ENCODE assay signal across 1 cellular context in the genomic region with DNA sequence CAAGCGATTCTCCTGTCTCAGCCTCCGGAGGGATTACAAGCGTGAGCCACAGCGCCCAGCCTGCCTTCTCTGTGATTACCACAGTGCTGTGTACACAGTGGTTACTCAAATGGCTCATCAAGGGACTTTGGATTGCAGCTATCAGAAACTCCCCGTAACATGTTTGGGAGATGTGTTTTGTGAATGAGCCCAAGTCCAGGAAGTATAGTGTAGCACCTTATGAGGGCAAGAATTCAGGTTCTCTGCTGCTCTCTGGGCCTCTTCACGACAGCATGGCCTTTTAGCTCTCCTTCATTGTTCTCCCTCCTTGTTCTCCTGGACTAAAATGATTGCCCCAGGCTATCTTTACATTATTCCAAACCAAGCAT.
TF ChIP-seq lines count a peak whose summit lies in the region.

No MANE protein-coding gene starts in this region.

TF ChIP-seq in HepG2, 621 proteins besides CTCF, POLR2A, EP300 and RAD21 (continued from another document and continues in another):
- TF ChIP-seq, protein P1, sequence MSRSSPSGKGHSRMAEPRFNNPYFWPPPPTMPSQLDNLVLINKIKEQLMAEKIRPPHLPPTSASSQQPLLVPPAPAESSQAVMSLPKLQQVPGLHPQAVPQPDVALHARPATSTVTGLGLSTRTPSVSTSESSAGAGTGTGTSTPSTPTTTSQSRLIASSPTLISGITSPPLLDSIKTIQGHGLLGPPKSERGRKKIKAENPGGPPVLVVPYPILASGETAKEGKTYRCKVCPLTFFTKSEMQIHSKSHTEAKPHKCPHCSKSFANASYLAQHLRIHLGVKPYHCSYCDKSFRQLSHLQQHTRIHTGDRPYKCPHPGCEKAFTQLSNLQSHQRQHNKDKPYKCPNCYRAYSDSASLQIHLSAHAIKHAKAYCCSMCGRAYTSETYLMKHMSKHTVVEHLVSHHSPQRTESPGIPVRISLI (CRISPR knock-in tag; IDR thresholded peaks at IDR 0.05; ENCODE audit: borderline replicate concordance), result 0 out of 2 replicates have a peak, but pooled peaks have one; percentile 43
- TF ChIP-seq FOXP1 (IDR thresholded peaks at IDR 0.05) (peak; percentile 51; the same call in 1 of the 2 replicates), FOXP1 (CRISPR knock-in tag; IDR thresholded peaks at IDR 0.05) (peak; percentile 84), BRCA1 (CRISPR knock-in tag; IDR thresholded peaks at IDR 0.05) (peak; percentile 81; the same call in 1 of the 2 replicates), NONO (IDR thresholded peaks at IDR 0.05) (no peak), NONO (CRISPR knock-in tag; conservative IDR thresholded peaks at IDR 0.05) (peak; percentile 89), JARID2 (CRISPR knock-in tag; IDR thresholded peaks at IDR 0.05; ENCODE audit: insufficient replicate concordance) (no peak), ESRRA (CRISPR knock-in tag; IDR thresholded peaks at IDR 0.05; ENCODE audit: low read depth) (no peak), PLRG1 (conservative IDR thresholded peaks at IDR 0.05) (no peak), HHEX (CRISPR knock-in tag; IDR thresholded peaks at IDR 0.05) (peak; percentile 79), ZSCAN29 (CRISPR knock-in tag; conservative IDR thresholded peaks at IDR 0.05) (peak; percentile 77), HOXD1 (CRISPR knock-in tag; IDR thresholded peaks at IDR 0.05) (peak; percentile 73; the same call in 1 of the 2 replicates), ZSCAN9 (CRISPR knock-in tag; IDR thresholded peaks at IDR 0.05; ENCODE audit: borderline replicate concordance) (peak; percentile 62; the same call in 1 of the 2 replicates), MLLT10 (CRISPR knock-in tag; IDR thresholded peaks at IDR 0.05) (no peak), CBFB (CRISPR knock-in tag; IDR thresholded peaks at IDR 0.05) (peak; percentile 60; the same call in 1 of the 2 replicates), ZNF256 (CRISPR knock-in tag; conservative IDR thresholded peaks at IDR 0.05) (no peak), DR1 (CRISPR knock-in tag; IDR thresholded peaks at IDR 0.05) (no peak), KLF12 (CRISPR knock-in tag; IDR thresholded peaks at IDR 0.05; ENCODE audit: borderline replicate concordance) (0 out of 2 replicates have a peak, but pooled peaks have one; percentile 59), HNRNPL (IDR thresholded peaks at IDR 0.05; ENCODE audit: low read depth, low read length) (no peak), ZNF547 (CRISPR knock-in tag; IDR thresholded peaks at IDR 0.05) (0 out of 2 replicates have a peak, but pooled peaks have one; percentile 45), MED13 (CRISPR knock-in tag; IDR thresholded peaks at IDR 0.05) (peak; percentile 49; the same call in 1 of the 2 replicates), ZNF780A (CRISPR knock-in tag; IDR thresholded peaks at IDR 0.05) (no peak), ATF7-NPFF (CRISPR knock-in tag; IDR thresholded peaks at IDR 0.05; ENCODE audit: low read depth) (no peak), TEAD3 (CRISPR knock-in tag; optimal IDR thresholded peaks at IDR 0.05; ENCODE audit: borderline replicate concordance) (peak; percentile 86), ZNF563 (CRISPR knock-in tag; IDR thresholded peaks at IDR 0.05) (no peak), PHF5A (CRISPR knock-in tag; IDR thresholded peaks at IDR 0.05; ENCODE audit: low read depth, unreplicated experiment) (peak; percentile 74), RFXANK (CRISPR knock-in tag; IDR thresholded peaks at IDR 0.05) (no peak), NAIF1 (CRISPR knock-in tag; IDR thresholded peaks at IDR 0.05; ENCODE audit: borderline replicate concordance) (peak; percentile 94), GATA4 (IDR thresholded peaks at IDR 0.05; ENCODE audit: borderline replicate concordance, low read depth) (no peak), HNF4A (CRISPR knock-in tag; IDR thresholded peaks at IDR 0.05) (peak; percentile 98), ZNF33A (CRISPR knock-in tag; IDR thresholded peaks at IDR 0.05; ENCODE audit: borderline replicate concordance) (no peak), ZNF354B (CRISPR knock-in tag; IDR thresholded peaks at IDR 0.05) (no peak), SP140L (CRISPR knock-in tag; IDR thresholded peaks at IDR 0.05; ENCODE audit: borderline replicate concordance) (no peak), ZKSCAN8 (CRISPR knock-in tag; IDR thresholded peaks at IDR 0.05; ENCODE audit: borderline replicate concordance) (peak; percentile 81; the same call in 1 of the 2 replicates)
- TF ChIP-seq, protein P2, sequence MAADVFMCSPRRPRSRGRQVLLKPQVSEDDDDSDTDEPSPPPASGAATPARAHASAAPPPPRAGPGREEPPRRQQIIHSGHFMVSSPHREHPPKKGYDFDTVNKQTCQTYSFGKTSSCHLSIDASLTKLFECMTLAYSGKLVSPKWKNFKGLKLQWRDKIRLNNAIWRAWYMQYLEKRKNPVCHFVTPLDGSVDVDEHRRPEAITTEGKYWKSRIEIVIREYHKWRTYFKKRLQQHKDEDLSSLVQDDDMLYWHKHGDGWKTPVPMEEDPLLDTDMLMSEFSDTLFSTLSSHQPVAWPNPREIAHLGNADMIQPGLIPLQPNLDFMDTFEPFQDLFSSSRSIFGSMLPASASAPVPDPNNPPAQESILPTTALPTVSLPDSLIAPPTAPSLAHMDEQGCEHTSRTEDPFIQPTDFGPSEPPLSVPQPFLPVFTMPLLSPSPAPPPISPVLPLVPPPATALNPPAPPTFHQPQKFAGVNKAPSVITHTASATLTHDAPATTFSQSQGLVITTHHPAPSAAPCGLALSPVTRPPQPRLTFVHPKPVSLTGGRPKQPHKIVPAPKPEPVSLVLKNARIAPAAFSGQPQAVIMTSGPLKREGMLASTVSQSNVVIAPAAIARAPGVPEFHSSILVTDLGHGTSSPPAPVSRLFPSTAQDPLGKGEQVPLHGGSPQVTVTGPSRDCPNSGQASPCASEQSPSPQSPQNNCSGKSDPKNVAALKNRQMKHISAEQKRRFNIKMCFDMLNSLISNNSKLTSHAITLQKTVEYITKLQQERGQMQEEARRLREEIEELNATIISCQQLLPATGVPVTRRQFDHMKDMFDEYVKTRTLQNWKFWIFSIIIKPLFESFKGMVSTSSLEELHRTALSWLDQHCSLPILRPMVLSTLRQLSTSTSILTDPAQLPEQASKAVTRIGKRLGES (CRISPR knock-in tag; IDR thresholded peaks at IDR 0.05; ENCODE audit: borderline replicate concordance), result no peak
- TF ChIP-seq, protein P3, sequence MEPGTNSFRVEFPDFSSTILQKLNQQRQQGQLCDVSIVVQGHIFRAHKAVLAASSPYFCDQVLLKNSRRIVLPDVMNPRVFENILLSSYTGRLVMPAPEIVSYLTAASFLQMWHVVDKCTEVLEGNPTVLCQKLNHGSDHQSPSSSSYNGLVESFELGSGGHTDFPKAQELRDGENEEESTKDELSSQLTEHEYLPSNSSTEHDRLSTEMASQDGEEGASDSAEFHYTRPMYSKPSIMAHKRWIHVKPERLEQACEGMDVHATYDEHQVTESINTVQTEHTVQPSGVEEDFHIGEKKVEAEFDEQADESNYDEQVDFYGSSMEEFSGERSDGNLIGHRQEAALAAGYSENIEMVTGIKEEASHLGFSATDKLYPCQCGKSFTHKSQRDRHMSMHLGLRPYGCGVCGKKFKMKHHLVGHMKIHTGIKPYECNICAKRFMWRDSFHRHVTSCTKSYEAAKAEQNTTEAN (CRISPR knock-in tag; conservative IDR thresholded peaks at IDR 0.05), result peak; percentile 80; the same call in 1 of the 2 replicates
- TF ChIP-seq, protein P4, sequence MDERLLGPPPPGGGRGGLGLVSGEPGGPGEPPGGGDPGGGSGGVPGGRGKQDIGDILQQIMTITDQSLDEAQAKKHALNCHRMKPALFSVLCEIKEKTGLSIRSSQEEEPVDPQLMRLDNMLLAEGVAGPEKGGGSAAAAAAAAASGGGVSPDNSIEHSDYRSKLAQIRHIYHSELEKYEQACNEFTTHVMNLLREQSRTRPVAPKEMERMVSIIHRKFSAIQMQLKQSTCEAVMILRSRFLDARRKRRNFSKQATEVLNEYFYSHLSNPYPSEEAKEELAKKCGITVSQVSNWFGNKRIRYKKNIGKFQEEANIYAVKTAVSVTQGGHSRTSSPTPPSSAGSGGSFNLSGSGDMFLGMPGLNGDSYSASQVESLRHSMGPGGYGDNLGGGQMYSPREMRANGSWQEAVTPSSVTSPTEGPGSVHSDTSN (CRISPR knock-in tag; IDR thresholded peaks at IDR 0.05), result no peak
- TF ChIP-seq, protein P5, sequence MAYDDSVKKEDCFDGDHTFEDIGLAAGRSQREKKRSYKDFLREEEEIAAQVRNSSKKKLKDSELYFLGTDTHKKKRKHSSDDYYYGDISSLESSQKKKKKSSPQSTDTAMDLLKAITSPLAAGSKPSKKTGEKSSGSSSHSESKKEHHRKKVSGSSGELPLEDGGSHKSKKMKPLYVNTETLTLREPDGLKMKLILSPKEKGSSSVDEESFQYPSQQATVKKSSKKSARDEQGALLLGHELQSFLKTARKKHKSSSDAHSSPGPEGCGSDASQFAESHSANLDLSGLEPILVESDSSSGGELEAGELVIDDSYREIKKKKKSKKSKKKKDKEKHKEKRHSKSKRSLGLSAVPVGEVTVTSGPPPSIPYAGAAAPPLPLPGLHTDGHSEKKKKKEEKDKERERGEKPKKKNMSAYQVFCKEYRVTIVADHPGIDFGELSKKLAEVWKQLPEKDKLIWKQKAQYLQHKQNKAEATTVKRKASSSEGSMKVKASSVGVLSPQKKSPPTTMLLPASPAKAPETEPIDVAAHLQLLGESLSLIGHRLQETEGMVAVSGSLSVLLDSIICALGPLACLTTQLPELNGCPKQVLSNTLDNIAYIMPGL (CRISPR knock-in tag; IDR thresholded peaks at IDR 0.05; ENCODE audit: borderline replicate concordance in 1 of 2, low read depth in 1 of 2), result 0 out of 4 replicates have a peak, but pooled peaks of 1 of the 2 experiments have one; percentile 43
- TF ChIP-seq, protein P6, sequence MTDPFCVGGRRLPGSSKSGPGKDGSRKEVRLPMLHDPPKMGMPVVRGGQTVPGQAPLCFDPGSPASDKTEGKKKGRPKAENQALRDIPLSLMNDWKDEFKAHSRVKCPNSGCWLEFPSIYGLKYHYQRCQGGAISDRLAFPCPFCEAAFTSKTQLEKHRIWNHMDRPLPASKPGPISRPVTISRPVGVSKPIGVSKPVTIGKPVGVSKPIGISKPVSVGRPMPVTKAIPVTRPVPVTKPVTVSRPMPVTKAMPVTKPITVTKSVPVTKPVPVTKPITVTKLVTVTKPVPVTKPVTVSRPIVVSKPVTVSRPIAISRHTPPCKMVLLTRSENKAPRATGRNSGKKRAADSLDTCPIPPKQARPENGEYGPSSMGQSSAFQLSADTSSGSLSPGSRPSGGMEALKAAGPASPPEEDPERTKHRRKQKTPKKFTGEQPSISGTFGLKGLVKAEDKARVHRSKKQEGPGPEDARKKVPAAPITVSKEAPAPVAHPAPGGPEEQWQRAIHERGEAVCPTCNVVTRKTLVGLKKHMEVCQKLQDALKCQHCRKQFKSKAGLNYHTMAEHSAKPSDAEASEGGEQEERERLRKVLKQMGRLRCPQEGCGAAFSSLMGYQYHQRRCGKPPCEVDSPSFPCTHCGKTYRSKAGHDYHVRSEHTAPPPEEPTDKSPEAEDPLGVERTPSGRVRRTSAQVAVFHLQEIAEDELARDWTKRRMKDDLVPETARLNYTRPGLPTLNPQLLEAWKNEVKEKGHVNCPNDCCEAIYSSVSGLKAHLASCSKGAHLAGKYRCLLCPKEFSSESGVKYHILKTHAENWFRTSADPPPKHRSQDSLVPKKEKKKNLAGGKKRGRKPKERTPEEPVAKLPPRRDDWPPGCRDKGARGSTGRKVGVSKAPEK (CRISPR knock-in tag; IDR thresholded peaks at IDR 0.05; ENCODE audit: borderline replicate concordance), result no peak
- TF ChIP-seq, protein P7, sequence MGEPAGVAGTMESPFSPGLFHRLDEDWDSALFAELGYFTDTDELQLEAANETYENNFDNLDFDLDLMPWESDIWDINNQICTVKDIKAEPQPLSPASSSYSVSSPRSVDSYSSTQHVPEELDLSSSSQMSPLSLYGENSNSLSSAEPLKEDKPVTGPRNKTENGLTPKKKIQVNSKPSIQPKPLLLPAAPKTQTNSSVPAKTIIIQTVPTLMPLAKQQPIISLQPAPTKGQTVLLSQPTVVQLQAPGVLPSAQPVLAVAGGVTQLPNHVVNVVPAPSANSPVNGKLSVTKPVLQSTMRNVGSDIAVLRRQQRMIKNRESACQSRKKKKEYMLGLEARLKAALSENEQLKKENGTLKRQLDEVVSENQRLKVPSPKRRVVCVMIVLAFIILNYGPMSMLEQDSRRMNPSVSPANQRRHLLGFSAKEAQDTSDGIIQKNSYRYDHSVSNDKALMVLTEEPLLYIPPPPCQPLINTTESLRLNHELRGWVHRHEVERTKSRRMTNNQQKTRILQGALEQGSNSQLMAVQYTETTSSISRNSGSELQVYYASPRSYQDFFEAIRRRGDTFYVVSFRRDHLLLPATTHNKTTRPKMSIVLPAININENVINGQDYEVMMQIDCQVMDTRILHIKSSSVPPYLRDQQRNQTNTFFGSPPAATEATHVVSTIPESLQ (CRISPR knock-in tag; conservative IDR thresholded peaks at IDR 0.05), result no peak
- TF ChIP-seq, protein P8, sequence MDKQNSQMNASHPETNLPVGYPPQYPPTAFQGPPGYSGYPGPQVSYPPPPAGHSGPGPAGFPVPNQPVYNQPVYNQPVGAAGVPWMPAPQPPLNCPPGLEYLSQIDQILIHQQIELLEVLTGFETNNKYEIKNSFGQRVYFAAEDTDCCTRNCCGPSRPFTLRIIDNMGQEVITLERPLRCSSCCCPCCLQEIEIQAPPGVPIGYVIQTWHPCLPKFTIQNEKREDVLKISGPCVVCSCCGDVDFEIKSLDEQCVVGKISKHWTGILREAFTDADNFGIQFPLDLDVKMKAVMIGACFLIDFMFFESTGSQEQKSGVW (CRISPR knock-in tag; IDR thresholded peaks at IDR 0.05; ENCODE audit: borderline replicate concordance), result no peak
- TF ChIP-seq, protein P9, sequence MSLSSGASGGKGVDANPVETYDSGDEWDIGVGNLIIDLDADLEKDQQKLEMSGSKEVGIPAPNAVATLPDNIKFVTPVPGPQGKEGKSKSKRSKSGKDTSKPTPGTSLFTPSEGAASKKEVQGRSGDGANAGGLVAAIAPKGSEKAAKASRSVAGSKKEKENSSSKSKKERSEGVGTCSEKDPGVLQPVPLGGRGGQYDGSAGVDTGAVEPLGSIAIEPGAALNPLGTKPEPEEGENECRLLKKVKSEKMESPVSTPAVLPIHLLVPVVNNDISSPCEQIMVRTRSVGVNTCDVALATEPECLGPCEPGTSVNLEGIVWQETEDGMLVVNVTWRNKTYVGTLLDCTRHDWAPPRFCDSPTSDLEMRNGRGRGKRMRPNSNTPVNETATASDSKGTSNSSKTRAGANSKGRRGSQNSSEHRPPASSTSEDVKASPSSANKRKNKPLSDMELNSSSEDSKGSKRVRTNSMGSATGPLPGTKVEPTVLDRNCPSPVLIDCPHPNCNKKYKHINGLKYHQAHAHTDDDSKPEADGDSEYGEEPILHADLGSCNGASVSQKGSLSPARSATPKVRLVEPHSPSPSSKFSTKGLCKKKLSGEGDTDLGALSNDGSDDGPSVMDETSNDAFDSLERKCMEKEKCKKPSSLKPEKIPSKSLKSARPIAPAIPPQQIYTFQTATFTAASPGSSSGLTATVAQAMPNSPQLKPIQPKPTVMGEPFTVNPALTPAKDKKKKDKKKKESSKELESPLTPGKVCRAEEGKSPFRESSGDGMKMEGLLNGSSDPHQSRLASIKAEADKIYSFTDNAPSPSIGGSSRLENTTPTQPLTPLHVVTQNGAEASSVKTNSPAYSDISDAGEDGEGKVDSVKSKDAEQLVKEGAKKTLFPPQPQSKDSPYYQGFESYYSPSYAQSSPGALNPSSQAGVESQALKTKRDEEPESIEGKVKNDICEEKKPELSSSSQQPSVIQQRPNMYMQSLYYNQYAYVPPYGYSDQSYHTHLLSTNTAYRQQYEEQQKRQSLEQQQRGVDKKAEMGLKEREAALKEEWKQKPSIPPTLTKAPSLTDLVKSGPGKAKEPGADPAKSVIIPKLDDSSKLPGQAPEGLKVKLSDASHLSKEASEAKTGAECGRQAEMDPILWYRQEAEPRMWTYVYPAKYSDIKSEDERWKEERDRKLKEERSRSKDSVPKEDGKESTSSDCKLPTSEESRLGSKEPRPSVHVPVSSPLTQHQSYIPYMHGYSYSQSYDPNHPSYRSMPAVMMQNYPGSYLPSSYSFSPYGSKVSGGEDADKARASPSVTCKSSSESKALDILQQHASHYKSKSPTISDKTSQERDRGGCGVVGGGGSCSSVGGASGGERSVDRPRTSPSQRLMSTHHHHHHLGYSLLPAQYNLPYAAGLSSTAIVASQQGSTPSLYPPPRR (CRISPR knock-in tag; IDR thresholded peaks at IDR 0.05; ENCODE audit: borderline replicate concordance), result 0 out of 2 replicates have a peak, but pooled peaks have one; percentile 39
